Comparison of ENCODE assay signal across 8 cellular contexts in the genomic region with DNA sequence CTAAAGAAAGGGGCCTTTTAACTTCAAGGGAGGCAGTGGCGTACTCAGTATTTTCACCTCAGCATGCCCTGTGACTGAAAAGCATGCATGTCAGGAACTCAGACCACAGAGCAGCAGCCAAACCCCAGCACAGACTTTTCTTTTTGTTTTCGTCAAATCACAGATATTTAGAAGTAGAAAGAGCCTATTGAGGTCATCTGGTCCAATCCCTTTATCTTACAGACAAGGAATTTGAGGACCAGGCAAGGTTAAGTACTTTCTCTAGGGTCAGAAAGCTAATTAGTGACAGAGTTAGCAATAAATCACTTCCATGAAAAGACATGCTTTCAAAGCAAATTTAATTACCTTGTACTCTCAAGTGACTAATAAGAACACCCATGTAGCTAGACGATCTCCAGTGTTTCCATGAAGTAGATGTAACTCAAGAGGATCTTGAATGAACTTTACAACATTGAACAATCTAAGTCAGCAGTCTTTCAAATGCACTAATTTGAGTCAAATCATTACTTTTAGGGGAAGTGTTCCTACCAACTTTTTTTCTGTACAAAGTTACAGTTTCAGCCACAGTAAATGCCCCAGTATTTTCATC. TPM values are rescaled to one million over a fixed set of nuclear protein-coding genes. Genes with fewer than 3 reads are reported as not detected.
DNase-seq lines count a peak whose midpoint lies in the region; ATAC-seq and TF ChIP-seq lines count a peak whose summit lies in the region.

No MANE protein-coding gene starts in this region.

- TF ChIP-seq CTCF in OCI-LY1 (IDR thresholded peaks at IDR 0.05; ENCODE audit: low read length), result no peak
- no peak for TF ChIP-seq CTCF in neural progenitor cell (IDR thresholded peaks at IDR 0.05)

- peaks cover 58% of the 10 kb centered on the region for H3K4me1 ChIP-seq in OCI-LY1 (ENCODE audit: insufficient read depth, low read length, severe bottlenecking)
- H3K4me1 ChIP-seq in neural progenitor cell, result peaks cover 3% of the 10 kb centered on the region
- no peaks in the 10 kb centered on the region for H3K4me1 ChIP-seq in trophoblast cell (ENCODE audit: control insufficient read depth in 1 of 2, insufficient read depth in 2 of 2, low read length in 2 of 2)

- H3K79me1 ChIP-seq in trophoblast cell (ENCODE audit: low read length), result no peaks in the 10 kb centered on the region

- H3K79me2 ChIP-seq in OCI-LY1 (ENCODE audit: insufficient read depth, low read length) (no peaks in the 10 kb centered on the region), neural progenitor cell (ENCODE audit: low read depth) (no peaks in the 10 kb centered on the region), trophoblast cell (ENCODE audit: control insufficient read depth, insufficient read depth, low read length, poor library complexity) (no peaks in the 10 kb centered on the region)

- DNase-seq in neural progenitor cell (ENCODE audit: low spot score) (peak; percentile 30), trophoblast cell (no peak), NCI-H146 treated with DMSO at 0.1 percent for 48 hours (lab: John Stamatoyannopoulos, UW; ENCODE audit: unreplicated experiment) (no peak), NOMO-1 treated with dmso at 0.1 percent for 144 hours (lab: John Stamatoyannopoulos, UW; ENCODE audit: unreplicated experiment) (no peak)
- DNase-seq in activated naive CD4-positive, alpha-beta T cell treated with anti-CD3 and anti-CD28 coated beads, Interleukin-2, amount 50 U/mL, for 16 hours, result no peak

- H3K27ac ChIP-seq in OCI-LY1 (ENCODE audit: low read depth, low read length, poor library complexity, severe bottlenecking) (peak overlapping the region; percentile 73), neural progenitor cell (no peak overlapping the region), trophoblast cell (ENCODE audit: low read depth, low read length) (no peak overlapping the region)

- peaks cover 17% of the 10 kb centered on the region for H3K4me1 Mint-ChIP-seq in neural progenitor cell

- H3K9me2 ChIP-seq in OCI-LY1 (ENCODE audit: low read depth, low read length), result no peaks in the 10 kb centered on the region

- no peak overlapping the region for H3K4ac ChIP-seq in trophoblast cell (ENCODE audit: low read depth, low read length)

- no peaks in the 10 kb centered on the region for H3K9me3 Mint-ChIP-seq in neural progenitor cell

- no peaks in the 10 kb centered on the region for H4K20me1 ChIP-seq in OCI-LY1 (ENCODE audit: insufficient read depth, low read length)
- no peaks in the 10 kb centered on the region for H4K20me1 ChIP-seq in neural progenitor cell (ENCODE audit: low read depth)

- H3K27ac Mint-ChIP-seq in neural progenitor cell, result no peak overlapping the region

- H4K8ac ChIP-seq in trophoblast cell (ENCODE audit: low read depth, low read length), result no peak overlapping the region

- no peak overlapping the region for H3K14ac ChIP-seq in trophoblast cell (ENCODE audit: low read length)

- H3F3A ChIP-seq in OCI-LY1 (ENCODE audit: insufficient read depth, low read length) (0 out of 2 replicates have a peak, but pooled peaks cover 3% of the 10 kb centered on the region), neural progenitor cell (ENCODE audit: low read depth) (no peaks in the 10 kb centered on the region)

- no peak overlapping the region for H4K12ac ChIP-seq in trophoblast cell (ENCODE audit: low read depth, low read length)

- H3K36me3 Mint-ChIP-seq in neural progenitor cell, result no peaks in the 10 kb centered on the region

- no peak overlapping the region for H2BK120ac ChIP-seq in trophoblast cell (ENCODE audit: insufficient read depth, low read length, poor library complexity)

- H3K36me3 ChIP-seq in OCI-LY1 (ENCODE audit: insufficient read depth, low read length) (no peaks in the 10 kb centered on the region), neural progenitor cell (no peaks in the 10 kb centered on the region), trophoblast cell (ENCODE audit: control insufficient read depth in 1 of 2, insufficient read depth in 2 of 2, low read length in 2 of 2) (no peaks in the 10 kb centered on the region)

- no peak overlapping the region for H2BK12ac ChIP-seq in trophoblast cell (ENCODE audit: low read length)

- ATAC-seq in GM19023 (IDR thresholded peaks at IDR 0.05; ENCODE audit: unreplicated experiment), result peak; percentile 94
- peak; percentile 96 for ATAC-seq in HG02610 (IDR thresholded peaks at IDR 0.05; ENCODE audit: unreplicated experiment)

- no peak overlapping the region for H2AK5ac ChIP-seq in trophoblast cell (ENCODE audit: low read length)

- H4K91ac ChIP-seq in trophoblast cell (ENCODE audit: low read depth, low read length), result no peak overlapping the region

- no CpG with 5 or more reads among the region's 3 CpGs for WGBS in trophoblast cell (ENCODE audit: extremely low coverage, insufficient coverage, insufficient read length)

- H3K4me3 Mint-ChIP-seq in neural progenitor cell, result no peak overlapping the region

- peaks cover 3% of the 10 kb centered on the region for H3K27me3 Mint-ChIP-seq in neural progenitor cell (ENCODE audit: insufficient read depth, low read depth)

- H3K9me3 ChIP-seq in OCI-LY1 (ENCODE audit: low read length) (no peaks in the 10 kb centered on the region), neural progenitor cell (ENCODE audit: low read depth) (no peaks in the 10 kb centered on the region), trophoblast cell (ENCODE audit: insufficient read depth, low read depth, low read length) (no peaks in the 10 kb centered on the region)

- H2BK5ac ChIP-seq in trophoblast cell (ENCODE audit: low read depth, low read length, poor library complexity), result no peak overlapping the region

- peak overlapping the region; percentile 25; the same call in 1 of the 2 replicates for H3K9ac ChIP-seq in OCI-LY1 (ENCODE audit: low read length)
- no peak overlapping the region for H3K9ac ChIP-seq in neural progenitor cell
- no peak overlapping the region for H3K9ac ChIP-seq in trophoblast cell (ENCODE audit: low read length)

- no peaks in the 10 kb centered on the region for H3K27me3 ChIP-seq in OCI-LY1 (ENCODE audit: insufficient read depth, low read length)
- H3K27me3 ChIP-seq in neural progenitor cell, result no peaks in the 10 kb centered on the region
- H3K27me3 ChIP-seq in trophoblast cell (ENCODE audit: insufficient read depth, low read length), result no peaks in the 10 kb centered on the region

- H3K4me2 ChIP-seq in OCI-LY1 (ENCODE audit: low read length), result peak overlapping the region; percentile 43
- H3K4me2 ChIP-seq in neural progenitor cell, result no peak overlapping the region
- no peak overlapping the region for H3K4me2 ChIP-seq in trophoblast cell (ENCODE audit: low read length)

- no peak overlapping the region for H3K18ac ChIP-seq in trophoblast cell (ENCODE audit: low read length)

- H3K23ac ChIP-seq in trophoblast cell (ENCODE audit: low read length), result no peak overlapping the region

- H3K4me3 ChIP-seq in OCI-LY1 (ENCODE audit: low read depth, low read length, poor library complexity, severe bottlenecking), result no peak overlapping the region
- H3K4me3 ChIP-seq in neural progenitor cell, result no peak overlapping the region
- H3K4me3 ChIP-seq in trophoblast cell (ENCODE audit: low read depth, low read length), result no peak overlapping the region

- peak overlapping the region; percentile 29; the same call in 1 of the 2 replicates for H2AFZ ChIP-seq in OCI-LY1 (ENCODE audit: low read length)
- no peak overlapping the region for H2AFZ ChIP-seq in neural progenitor cell (replicated peaks)
- no peak overlapping the region for H2AFZ ChIP-seq in trophoblast cell (ENCODE audit: insufficient read depth, low read length, poor library complexity)

RNA-seq across cellular contexts. Expression of a gene that starts 35.9 kb away (rescaled TPM):
- 2.3 and 4.8 TPM in 2 replicates for total RNA-seq in neural progenitor cell (ENCODE audit: low replicate concordance)
- polyA plus RNA-seq in trophoblast cell (2013), result 0.78 and 0.82 TPM in 2 replicates
